ENCODE assay signal across 21 cellular contexts in the genomic region with DNA sequence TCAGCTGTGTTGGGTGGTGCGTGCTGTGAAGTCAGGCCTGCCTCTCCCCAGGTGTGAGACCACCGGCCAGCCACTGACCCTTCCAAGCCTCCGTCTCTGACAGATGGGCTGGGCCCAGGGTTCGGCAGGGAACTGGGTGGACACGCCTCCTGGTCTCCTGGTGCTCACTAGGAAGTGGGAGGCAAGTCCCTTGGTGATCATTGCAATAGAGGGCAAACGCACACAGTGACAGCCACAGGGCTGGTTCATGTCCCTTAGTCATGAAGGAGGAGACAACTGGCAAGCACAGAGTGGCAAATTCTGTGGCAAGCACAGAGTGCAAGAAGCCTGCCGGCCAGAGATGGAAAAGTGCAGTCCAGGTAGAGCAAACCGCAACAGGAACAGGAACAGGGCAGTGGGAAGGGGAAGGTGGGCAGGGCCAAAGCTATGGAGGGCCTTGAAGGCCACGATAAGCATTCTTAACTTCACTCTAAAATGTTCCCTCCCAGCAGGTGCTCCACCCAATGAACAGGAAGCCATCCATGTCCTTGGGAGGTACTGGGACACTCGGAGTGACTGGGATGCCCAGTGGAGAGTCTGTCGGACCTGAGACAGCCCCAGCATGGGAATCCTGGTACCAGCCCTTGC. TPM values are rescaled to one million over a fixed set of nuclear protein-coding genes. Genes with fewer than 3 reads are reported as not detected.
A peak's percentile ranks its signal among the peaks of the same experiment; 100 is the strongest.
DNase-seq lines count a peak whose midpoint lies in the region; ATAC-seq, FAIRE-seq and TF ChIP-seq lines count a peak whose summit lies in the region.
"Had no signal": no experiment of that assay in that cellular context is flagged by ENCODE, and none has a peak within 500 bp of the region (broad histone marks: within the 10 kb centered on the region; RNA-seq: fewer than 3 reads in every experiment).

No MANE protein-coding gene starts in this region.

- H3K9ac ChIP-seq in HepG2 (ENCODE audit: insufficient read depth, low read depth, low read length): no peak overlapping the region
- H3K9ac ChIP-seq in skeletal muscle tissue (ENCODE audit: low read depth in 1 of 3, low read length in 3 of 3): peak overlapping the region in 2 of 3 donors; percentile 8 to 36

- no peak for TF ChIP-seq CTCF in HepG2 (CRISPR knock-in tag; IDR thresholded peaks at IDR 0.05)

- peaks cover 99% of the 10 kb centered on the region for H3K79me2 ChIP-seq in HepG2 (ENCODE audit: insufficient read depth, low read length)

- no peaks in the 10 kb centered on the region for H3K27me3 Mint-ChIP-seq in activated T-cell treated with anti-CD3 and anti-CD28 coated beads, Interleukin-2, amount 50 U/mL, for 24 hours
- no peaks in the 10 kb centered on the region for H3K27me3 Mint-ChIP-seq in activated T-cell treated with anti-CD3 and anti-CD28 coated beads, Interleukin-2, amount 50 U/mL, for 72 hours (ENCODE audit: low read depth)
- no peaks in the 10 kb centered on the region for H3K27me3 Mint-ChIP-seq in T-helper 17 cell

- in situ Hi-C loops in HepG2 (cut with HindIII; ENCODE audit: extremely low pct_ligation_motif_present, low pct_unique_long_range_greater_than_20kb): no loop called here

- BruUV-seq in HepG2 (replicated peaks; lab: Mats Ljungman, UMichigan): no TSS peak

- POLR2A ChIA-PET in HepG2 (lab: Yijun Ruan, JAX): no interaction called here

- H3K4me1 ChIP-seq in HepG2 (ENCODE audit: insufficient read depth, low read length) (peaks cover 86% of the 10 kb centered on the region), skeletal muscle tissue (ENCODE audit: control insufficient read depth in 3 of 3, insufficient read depth in 3 of 3, low read length in 3 of 3) (peaks cover 51 to 70% (median 69%) of the 10 kb centered on the region in 3 donors)

- CTCF ChIA-PET in HepG2 (lab: Yijun Ruan, JAX; ENCODE audit: low intra/inter-chr PET ratio, low total read pairs): no interaction called here

- intact Hi-C loops in HepG2 (cut with micrococcal nuclease; ENCODE audit: unreplicated experiment): no loop called here

- WGBS in HepG2 (ENCODE audit: low lambda C conversion rate): 83% methylated on average over 10 of the region's 11 CpGs

- H3K4me3 Mint-ChIP-seq in activated T-cell treated with anti-CD3 and anti-CD28 coated beads, Interleukin-2, amount 50 U/mL, for 24 hours: no peak overlapping the region
- no peak overlapping the region for H3K4me3 Mint-ChIP-seq in activated T-cell treated with anti-CD3 and anti-CD28 coated beads, Interleukin-2, amount 50 U/mL, for 72 hours
- peak overlapping the region; percentile 7 for H3K4me3 Mint-ChIP-seq in T-helper 17 cell
- H3K4me3 Mint-ChIP-seq: neural crest cell; T-helper 2 cell treated with Interferon-gamma antibody and Interleukin-4, amounts not matched to agents 5 μg/mL and 100 μg/mL, for 36 hours had no signal

- TF ChIP-seq POLR2A in HepG2 (IDR thresholded peaks at IDR 0.05; ENCODE audit: insufficient read depth in 1 of 2, low read depth in 2 of 2, low read length in 2 of 2): no peak

- peaks cover 99% of the 10 kb centered on the region for H4K20me1 ChIP-seq in HepG2 (ENCODE audit: insufficient read depth, low read length)

- no peak for DNase-seq in activated T-cell treated with anti-CD3 and anti-CD28 coated beads, Interleukin-2, amount 50 U/mL, for 24 hours
- DNase-seq in activated T-cell treated with anti-CD3 and anti-CD28 coated beads, Interleukin-2, amount 50 U/mL, for 72 hours: no peak
- no peak for DNase-seq in T-helper 17 cell
- DNase-seq in HepG2 (ENCODE audit: low spot score): no peak
- DNase-seq in NCI-H2227 treated with DMSO at 0.1 percent for 48 hours (lab: John Stamatoyannopoulos, UW): no peak
- DNase-seq in GM19239 (ENCODE audit: insufficient read length, low spot score): no peak
- DNase-seq: activated CD4-positive, CD25-positive, alpha-beta regulatory T cell treated with anti-CD3 and anti-CD28 coated beads, Interleukin-2, amount 50 U/mL, for 72 hours; brain microvascular endothelial cell; esophagus squamous epithelium; HCEC 1CT; Kasumi-1; NCI-H1436 treated with DMSO at 0.1 percent for 48 hours; NCI-H226; SHP77; uterus had no signal

- no peak for ATAC-seq in activated T-cell treated with anti-CD3 and anti-CD28 coated beads, Interleukin-2, amount 50 U/mL, for 72 hours (replicated peaks in 1 of 2)
- ATAC-seq in T-helper 17 cell: no peak
- ATAC-seq in HepG2: peak; percentile 14; the same call in 2 of the 3 replicates
- ATAC-seq in HG03439 (IDR thresholded peaks at IDR 0.05; ENCODE audit: unreplicated experiment): no peak
- ATAC-seq: activated naive CD4-positive, alpha-beta T cell treated with anti-CD3 and anti-CD28 coated beads, Interleukin-2, amount 50 U/mL, for 72 hours; sciatic nerve had no signal

- H3K36me3 ChIP-seq in HepG2 (replicated peaks in 1 of 2; ENCODE audit: control insufficient read depth in 1 of 2, insufficient read depth in 2 of 2, low read length in 2 of 2) (peaks cover 3 to 6% of the 10 kb centered on the region in 2 experiments; a peak in 1 of 5 replicates), skeletal muscle tissue (ENCODE audit: control insufficient read depth in 3 of 3, insufficient read depth in 3 of 3, low read length in 3 of 3) (peaks cover 0 to 3% (median 0%) of the 10 kb centered on the region in 3 donors)
- H3K36me3 ChIP-seq: brain microvascular endothelial cell, esophagus squamous epithelium, uterus had no signal

- no peak for TF ChIP-seq EP300 in HepG2 (IDR thresholded peaks at IDR 0.05; ENCODE audit: low read depth in 2 of 2, low read length in 2 of 2)
- TF ChIP-seq EP300 in HepG2 (CRISPR knock-in tag; IDR thresholded peaks at IDR 0.05; ENCODE audit: borderline replicate concordance): no peak

- H3K27me3 ChIP-seq in HepG2 (ENCODE audit: control insufficient read depth in 1 of 2, insufficient read depth in 2 of 2, low read length in 2 of 2): no peaks in the 10 kb centered on the region
- H3K27me3 ChIP-seq in skeletal muscle tissue (ENCODE audit: control insufficient read depth in 3 of 3, insufficient read depth in 3 of 3, low read length in 3 of 3): no peaks in the 10 kb centered on the region
- H3K27me3 ChIP-seq: brain microvascular endothelial cell, esophagus squamous epithelium, uterus had no signal

- no peaks in the 10 kb centered on the region for H3K9me3 Mint-ChIP-seq in activated T-cell treated with anti-CD3 and anti-CD28 coated beads, Interleukin-2, amount 50 U/mL, for 24 hours
- H3K9me3 Mint-ChIP-seq in activated T-cell treated with anti-CD3 and anti-CD28 coated beads, Interleukin-2, amount 50 U/mL, for 72 hours: no peaks in the 10 kb centered on the region
- H3K9me3 Mint-ChIP-seq: activated naive CD4-positive, alpha-beta T cell treated with anti-CD3 and anti-CD28 coated beads, Interleukin-2, amount 50 U/mL, for 72 hours; neural crest cell; T-helper 2 cell treated with Interferon-gamma antibody and Interleukin-4, amounts not matched to agents 5 μg/mL and 100 μg/mL, for 36 hours had no signal

- TF ChIP-seq RAD21 in HepG2 (CRISPR knock-in tag; IDR thresholded peaks at IDR 0.05): no peak

- FAIRE-seq in HepG2 (lab: Jason Lieb, UNC) (no peak), GM19239 (lab: Jason Lieb, UNC) (no peak)

- H2AFZ ChIP-seq in HepG2 (ENCODE audit: low read length): no peak overlapping the region

- peaks cover 8% of the 10 kb centered on the region for H3K36me3 Mint-ChIP-seq in activated T-cell treated with anti-CD3 and anti-CD28 coated beads, Interleukin-2, amount 50 U/mL, for 24 hours (ENCODE audit: low read depth)
- peaks cover 0 to 2% of the 10 kb centered on the region in 2 donors for H3K36me3 Mint-ChIP-seq in activated T-cell treated with anti-CD3 and anti-CD28 coated beads, Interleukin-2, amount 50 U/mL, for 72 hours (ENCODE audit: insufficient read depth in 2 of 2)
- no peaks in the 10 kb centered on the region for H3K36me3 Mint-ChIP-seq in T-helper 17 cell (ENCODE audit: low read depth)
- H3K36me3 Mint-ChIP-seq: activated naive CD4-positive, alpha-beta T cell treated with anti-CD3 and anti-CD28 coated beads, Interleukin-2, amount 50 U/mL, for 72 hours had no signal

- H3K4me1 Mint-ChIP-seq in activated T-cell treated with anti-CD3 and anti-CD28 coated beads, Interleukin-2, amount 50 U/mL, for 24 hours (ENCODE audit: low read depth): peaks cover 100% of the 10 kb centered on the region
- peaks cover 93% of the 10 kb centered on the region for H3K4me1 Mint-ChIP-seq in activated T-cell treated with anti-CD3 and anti-CD28 coated beads, Interleukin-2, amount 50 U/mL, for 72 hours (ENCODE audit: low read depth)
- H3K4me1 Mint-ChIP-seq in T-helper 17 cell: peaks cover 84% of the 10 kb centered on the region

- peak overlapping the region; percentile 79 for H3K27ac Mint-ChIP-seq in activated T-cell treated with anti-CD3 and anti-CD28 coated beads, Interleukin-2, amount 50 U/mL, for 24 hours
- no peak overlapping the region for H3K27ac Mint-ChIP-seq in activated T-cell treated with anti-CD3 and anti-CD28 coated beads, Interleukin-2, amount 50 U/mL, for 72 hours
- H3K27ac Mint-ChIP-seq in T-helper 17 cell: peak overlapping the region; percentile 37
- H3K27ac Mint-ChIP-seq: T-helper 2 cell treated with Interferon-gamma antibody and Interleukin-4, amounts not matched to agents 5 μg/mL and 100 μg/mL, for 36 hours had no signal

- no peak overlapping the region for H3K4me2 ChIP-seq in HepG2 (ENCODE audit: low read depth, low read length)

- H3K9me3 ChIP-seq in T-helper 17 cell (ENCODE audit: control insufficient read depth, low read length, poor library complexity, severe bottlenecking) (no peaks in the 10 kb centered on the region), HepG2 (ENCODE audit: low read length) (no peaks in the 10 kb centered on the region), skeletal muscle tissue (ENCODE audit: control insufficient read depth in 3 of 3, low read length in 3 of 3) (no peaks in the 10 kb centered on the region)
- H3K9me3 ChIP-seq: esophagus squamous epithelium, uterus had no signal

- H3K4me3 ChIP-seq in HepG2 (replicated peaks in 1 of 3; ENCODE audit: insufficient read depth in 1 of 3, low read depth in 2 of 3, low read length in 3 of 3) (no peak overlapping the region), skeletal muscle tissue (ENCODE audit: low read length in 3 of 3) (peak overlapping the region in 1 of 3 donors; percentile 18)
- H3K4me3 ChIP-seq: esophagus squamous epithelium, uterus had no signal

- H3K27ac ChIP-seq in HepG2 (ENCODE audit: extremely low read length, insufficient read depth, low read length) (no peak overlapping the region), skeletal muscle tissue (ENCODE audit: low read depth, low read length) (no peak overlapping the region)
- H3K27ac ChIP-seq: brain microvascular endothelial cell, esophagus squamous epithelium, uterus had no signal

RNA-seq across cellular contexts. Expression of gene USP7, which starts 21.9 kb away (rescaled TPM):
- 100 to 1,000 TPM; 126 to 131 TPM for total RNA-seq in activated T-cell treated with anti-CD3 and anti-CD28 coated beads, Interleukin-2, amount 50 U/mL, for 72 hours
- total RNA-seq in T-helper 17 cell: 100 to 1,000 TPM; 259 to 282 TPM
- 173 and 177 TPM in 2 replicates for total RNA-seq in HepG2 (2016; rRNA removed; fragmentation: Illumina TruSeq; extraction: Trizol)
- 42.2 and 47.1 TPM in 2 replicates for total RNA-seq in HepG2 (2016; cell fraction: cytosol; rRNA removed; fragmentation: Illumina TruSeq; extraction: Trizol; ENCODE audit: low read depth)
- 166 and 185 TPM in 2 replicates for total RNA-seq in HepG2 (2016; cell fraction: insoluble cytoplasmic fraction; rRNA removed; fragmentation: Illumina TruSeq; extraction: Trizol)
- 53.5 and 58.7 TPM in 2 replicates for total RNA-seq in HepG2 (2016; cell fraction: membrane; rRNA removed; fragmentation: Illumina TruSeq; extraction: Trizol)
- total RNA-seq in HepG2 (2016; cell fraction: nucleus; rRNA removed; fragmentation: Illumina TruSeq; extraction: Trizol): 231 and 239 TPM in 2 replicates
- 52.5 and 58.4 TPM in 2 replicates for polyA plus RNA-seq in HepG2 (2011; rRNA removed)
- 16.6 and 26.6 TPM in 2 replicates for polyA plus RNA-seq in HepG2 (2011; cell fraction: cytosol; rRNA removed)
- polyA plus RNA-seq in HepG2 (2011; cell fraction: nucleus; rRNA removed): 77.7 and 102 TPM in 2 replicates
- polyA plus RNA-seq in HepG2 (2012): 151 and 152 TPM in 2 replicates
- 5.3 and 6.8 TPM in 2 replicates for polyA plus RNA-seq in HepG2 (2016; cell fraction: cytosol; fragmentation: Illumina TruSeq; extraction: Trizol; ENCODE audit: low read depth)
- 200 and 216 TPM in 2 replicates for polyA plus RNA-seq in HepG2 (2016; cell fraction: insoluble cytoplasmic fraction; fragmentation: Illumina TruSeq; extraction: Trizol; ENCODE audit: low read depth)
- 18.6 and 26.0 TPM in 2 replicates for polyA plus RNA-seq in HepG2 (2016; cell fraction: membrane; fragmentation: Illumina TruSeq; extraction: Trizol; ENCODE audit: low read depth)
- 243 and 249 TPM in 2 replicates for polyA plus RNA-seq in HepG2 (2016; cell fraction: nucleus; fragmentation: Illumina TruSeq; extraction: Trizol; ENCODE audit: insufficient read depth, low read depth)
- polyA minus RNA-seq in HepG2 (2011; rRNA and poly(A)+ RNA removed; ENCODE audit: low replicate concordance): 135 and 250 TPM in 2 replicates
- 49.2 and 87.1 TPM in 2 replicates for polyA minus RNA-seq in HepG2 (2011; cell fraction: cytosol; rRNA and poly(A)+ RNA removed)
- polyA minus RNA-seq in HepG2 (2011; cell fraction: nucleus; rRNA and poly(A)+ RNA removed): 329 and 403 TPM in 2 replicates
- total RNA-seq in skeletal muscle tissue: 57.9 TPM

RNA-seq across cellular contexts. Expression of gene LITAFD, which starts 59.7 kb away (rescaled TPM):
- not detected for total RNA-seq in activated T-cell treated with anti-CD3 and anti-CD28 coated beads, Interleukin-2, amount 50 U/mL, for 72 hours
- under 1 TPM in 1 of 2 donors, not detected in 1; 0.75 TPM for total RNA-seq in T-helper 17 cell
- not detected in 2 replicates for total RNA-seq in HepG2 (2016; rRNA removed; fragmentation: Illumina TruSeq; extraction: Trizol)
- total RNA-seq in HepG2 (2016; cell fraction: cytosol; rRNA removed; fragmentation: Illumina TruSeq; extraction: Trizol; ENCODE audit: low read depth): not detected in 2 replicates
- not detected in 2 replicates for total RNA-seq in HepG2 (2016; cell fraction: insoluble cytoplasmic fraction; rRNA removed; fragmentation: Illumina TruSeq; extraction: Trizol)
- total RNA-seq in HepG2 (2016; cell fraction: membrane; rRNA removed; fragmentation: Illumina TruSeq; extraction: Trizol): 0.19 TPM in 1 of 2 replicates, not detected in the other
- not detected in 2 replicates for total RNA-seq in HepG2 (2016; cell fraction: nucleus; rRNA removed; fragmentation: Illumina TruSeq; extraction: Trizol)
- polyA plus RNA-seq in HepG2 (2011; rRNA removed): 0.14 TPM in 1 of 2 replicates, not detected in the other
- not detected in 2 replicates for polyA plus RNA-seq in HepG2 (2011; cell fraction: cytosol; rRNA removed)
- polyA plus RNA-seq in HepG2 (2011; cell fraction: nucleus; rRNA removed): not detected in 2 replicates
- not detected in 2 replicates for polyA plus RNA-seq in HepG2 (2012)
- not detected in 2 replicates for polyA plus RNA-seq in HepG2 (2016; cell fraction: cytosol; fragmentation: Illumina TruSeq; extraction: Trizol; ENCODE audit: low read depth)
- not detected in 2 replicates for polyA plus RNA-seq in HepG2 (2016; cell fraction: insoluble cytoplasmic fraction; fragmentation: Illumina TruSeq; extraction: Trizol; ENCODE audit: low read depth)
- polyA plus RNA-seq in HepG2 (2016; cell fraction: membrane; fragmentation: Illumina TruSeq; extraction: Trizol; ENCODE audit: low read depth): not detected in 2 replicates
- polyA plus RNA-seq in HepG2 (2016; cell fraction: nucleus; fragmentation: Illumina TruSeq; extraction: Trizol; ENCODE audit: insufficient read depth, low read depth): not detected in 2 replicates
- polyA minus RNA-seq in HepG2 (2011; rRNA and poly(A)+ RNA removed; ENCODE audit: low replicate concordance): 0.12 TPM in 1 of 2 replicates, not detected in the other
- polyA minus RNA-seq in HepG2 (2011; cell fraction: cytosol; rRNA and poly(A)+ RNA removed): not detected in 2 replicates
- not detected in 2 replicates for polyA minus RNA-seq in HepG2 (2011; cell fraction: nucleus; rRNA and poly(A)+ RNA removed)
- total RNA-seq in skeletal muscle tissue: not detected
- total RNA-seq: activated naive CD4-positive, alpha-beta T cell treated with anti-CD3 and anti-CD28 coated beads, Interleukin-2, amount 50 U/mL, for 72 hours; esophagus squamous epithelium; neural crest cell; sciatic nerve; uterus had no signal
